12 cellular contexts compared by ENCODE assay signal in genomic region chr3:46700772-46701171, GRCh38. TPM values are rescaled to one million over a fixed set of nuclear protein-coding genes. Genes with fewer than 3 reads are reported as not detected.
DNase-seq lines count a peak whose midpoint lies in the region; FAIRE-seq and TF ChIP-seq lines count a peak whose summit lies in the region.
"Had no signal": no experiment of that assay in that cellular context is flagged by ENCODE, and none has a peak within 500 bp of the region (broad histone marks: within the 10 kb centered on the region; RNA-seq: fewer than 3 reads in every experiment).

No MANE protein-coding gene starts in this region.

- H3K36me3 Mint-ChIP-seq in glutamatergic neuron (ENCODE audit: unreplicated experiment) = no peaks in the 10 kb centered on the region
- no peaks in the 10 kb centered on the region for H3K36me3 Mint-ChIP-seq in CD8-positive, alpha-beta memory T cell

- POLR2A ChIA-PET in CD8-positive, alpha-beta memory T cell (lab: Charles Lee) = no interaction called here

- H3K27me3 ChIP-seq in CD8-positive, alpha-beta memory T cell (ENCODE audit: insufficient read depth, low read length, poor library complexity, severe bottlenecking) = peaks cover 6% of the 10 kb centered on the region

- FAIRE-seq in GM12891 (lab: Jason Lieb, UNC) = no peak
- FAIRE-seq: GM19239 had no signal

- H3K27me3 Mint-ChIP-seq in glutamatergic neuron (ENCODE audit: unreplicated experiment) = peaks cover 8% of the 10 kb centered on the region
- H3K27me3 Mint-ChIP-seq in CD8-positive, alpha-beta memory T cell = peaks cover 6 to 11% of the 10 kb centered on the region in 2 donors

- no peaks in the 10 kb centered on the region for H3K36me3 ChIP-seq in CD8-positive, alpha-beta memory T cell (ENCODE audit: insufficient read depth, low read length)

- TF ChIP-seq CTCF in glutamatergic neuron (IDR thresholded peaks at IDR 0.05; ENCODE audit: partially characterized antibody, unreplicated experiment) (no peak), retinal pigment epithelial cell (conservative IDR thresholded peaks at IDR 0.05; ENCODE audit: low read depth, low read length) (no peak)

- peak overlapping the region; percentile 17 for H3K4me3 ChIP-seq in retinal pigment epithelial cell (ENCODE audit: low read length)
- H3K4me3 ChIP-seq in CD8-positive, alpha-beta memory T cell (ENCODE audit: low read length) = no peak overlapping the region

- peaks cover 16% of the 10 kb centered on the region for H3K4me1 ChIP-seq in CD8-positive, alpha-beta memory T cell (ENCODE audit: insufficient read depth, low read length)

- DNase-seq in EH (ENCODE audit: low read depth) (peak; percentile 56), NCI-H748 treated with DMSO at 0.1 percent for 48 hours (lab: John Stamatoyannopoulos, UW) (peak; percentile 57), glutamatergic neuron (no peak), retinal pigment epithelial cell (ENCODE audit: low read depth) (no peak), T-helper 9 cell (no peak), NCI-H1694 (lab: John Stamatoyannopoulos, UW) (no peak), GM12891 (ENCODE audit: insufficient read length, low spot score) (no peak)
- no peak for DNase-seq in CD8-positive, alpha-beta memory T cell
- DNase-seq: activated effector memory CD4-positive, alpha-beta T cell treated with Interleukin-2 at 50 U/mL for 16 hours; KBM-7 had no signal

- TF ChIP-seq POLR2A in GM12891 (IDR thresholded peaks at IDR 0.05; ENCODE audit: low read depth, low read length) = no peak

- no peak overlapping the region for H3K27ac Mint-ChIP-seq in glutamatergic neuron (ENCODE audit: unreplicated experiment)
- H3K27ac Mint-ChIP-seq in CD8-positive, alpha-beta memory T cell = no peak overlapping the region

- peak overlapping the region; percentile 42 for H3K4me3 Mint-ChIP-seq in glutamatergic neuron (ENCODE audit: unreplicated experiment)
- no peak overlapping the region for H3K4me3 Mint-ChIP-seq in CD8-positive, alpha-beta memory T cell

- CTCF ChIA-PET in CD8-positive, alpha-beta memory T cell (lab: Charles Lee) = no interaction called here

- H3K9me3 ChIP-seq in CD8-positive, alpha-beta memory T cell (ENCODE audit: low read length) = no peaks in the 10 kb centered on the region

- no peaks in the 10 kb centered on the region for H3K9me3 Mint-ChIP-seq in glutamatergic neuron (ENCODE audit: unreplicated experiment)
- no peaks in the 10 kb centered on the region for H3K9me3 Mint-ChIP-seq in CD8-positive, alpha-beta memory T cell

- H3K27ac ChIP-seq in CD8-positive, alpha-beta memory T cell (ENCODE audit: low read depth, low read length) = no peak overlapping the region

- peaks cover 14% of the 10 kb centered on the region for H3K4me1 Mint-ChIP-seq in glutamatergic neuron (ENCODE audit: low read depth, unreplicated experiment)
- peaks cover 4 to 14% (median 8%) of the 10 kb centered on the region in 3 donors for H3K4me1 Mint-ChIP-seq in CD8-positive, alpha-beta memory T cell

TF ChIP-seq in GM12891, 5 proteins besides CTCF, POLR2A, EP300 and RAD21:
- no peak for TF ChIP-seq PAX5 (IDR thresholded peaks at IDR 0.05; ENCODE audit: insufficient read depth, low read length, severe bottlenecking)
- TF ChIP-seq POU2F2 (IDR thresholded peaks at IDR 0.05; ENCODE audit: low read depth, low read length) = no peak
- no peak for TF ChIP-seq SPI1 (IDR thresholded peaks at IDR 0.05; ENCODE audit: low read depth, low read length)
- no peak for TF ChIP-seq TAF1 (IDR thresholded peaks at IDR 0.05; ENCODE audit: low read depth, low read length)
- no peak for TF ChIP-seq POLR2AphosphoS5 (IDR thresholded peaks at IDR 0.05; ENCODE audit: low read depth, low read length)

RNA-seq across cellular contexts. Expression of gene TMIE, which starts 0.4 kb away (rescaled TPM):
- total RNA-seq in glutamatergic neuron (ENCODE audit: unreplicated experiment) = not detected
- total RNA-seq in CD8-positive, alpha-beta memory T cell = under 1 TPM in 1 of 2 experiments, not detected in 1; 0.16 TPM
- polyA plus RNA-seq in CD8-positive, alpha-beta memory T cell = 0.67 TPM
- not detected for polyA plus RNA-seq in GM12891 (2012; ENCODE audit: low read depth, missing spikeins)

RNA-seq across cellular contexts. Expression of gene ALS2CL, which starts 7.3 kb away (rescaled TPM):
- total RNA-seq in glutamatergic neuron (ENCODE audit: unreplicated experiment) = 0.51 TPM
- under 1 TPM; 0.84 to 0.96 TPM for total RNA-seq in CD8-positive, alpha-beta memory T cell
- 1.2 TPM for polyA plus RNA-seq in CD8-positive, alpha-beta memory T cell
- polyA plus RNA-seq in GM12891 (2012; ENCODE audit: low read depth, missing spikeins) = 0.04 TPM

RNA-seq across cellular contexts. Expression of gene PRSS50, which starts 16.9 kb away (rescaled TPM):
- not detected for total RNA-seq in glutamatergic neuron (ENCODE audit: unreplicated experiment)
- not detected for total RNA-seq in CD8-positive, alpha-beta memory T cell
- 0.13 TPM for polyA plus RNA-seq in CD8-positive, alpha-beta memory T cell
- not detected for polyA plus RNA-seq in GM12891 (2012; ENCODE audit: low read depth, missing spikeins)
- total RNA-seq: skeletal muscle tissue had no signal

Comparison
In these comparisons a context has a peak if more than half of its experiments do, and no peak if none do; other contexts are left out.
1. DNase-seq: peak in EH (single experiment) and NCI-H748 treated with DMSO at 0.1 percent for 48 hours (single experiment); none in glutamatergic neuron (single experiment), retinal pigment epithelial cell (single experiment), T-helper 9 cell (single experiment), NCI-H1694 (single experiment), CD8-positive, alpha-beta memory T cell (0 of 5) and GM12891 (single experiment).